ENCODE assay signal across 1 cellular context in genomic region chr6:21208114-21208795, GRCh38.
TF ChIP-seq lines count a peak whose summit lies in the region.

No MANE protein-coding gene starts in this region.

TF ChIP-seq in HepG2, 621 proteins besides CTCF, POLR2A, EP300 and RAD21 (continued from another document and continues in another):
- TF ChIP-seq, protein P1, sequence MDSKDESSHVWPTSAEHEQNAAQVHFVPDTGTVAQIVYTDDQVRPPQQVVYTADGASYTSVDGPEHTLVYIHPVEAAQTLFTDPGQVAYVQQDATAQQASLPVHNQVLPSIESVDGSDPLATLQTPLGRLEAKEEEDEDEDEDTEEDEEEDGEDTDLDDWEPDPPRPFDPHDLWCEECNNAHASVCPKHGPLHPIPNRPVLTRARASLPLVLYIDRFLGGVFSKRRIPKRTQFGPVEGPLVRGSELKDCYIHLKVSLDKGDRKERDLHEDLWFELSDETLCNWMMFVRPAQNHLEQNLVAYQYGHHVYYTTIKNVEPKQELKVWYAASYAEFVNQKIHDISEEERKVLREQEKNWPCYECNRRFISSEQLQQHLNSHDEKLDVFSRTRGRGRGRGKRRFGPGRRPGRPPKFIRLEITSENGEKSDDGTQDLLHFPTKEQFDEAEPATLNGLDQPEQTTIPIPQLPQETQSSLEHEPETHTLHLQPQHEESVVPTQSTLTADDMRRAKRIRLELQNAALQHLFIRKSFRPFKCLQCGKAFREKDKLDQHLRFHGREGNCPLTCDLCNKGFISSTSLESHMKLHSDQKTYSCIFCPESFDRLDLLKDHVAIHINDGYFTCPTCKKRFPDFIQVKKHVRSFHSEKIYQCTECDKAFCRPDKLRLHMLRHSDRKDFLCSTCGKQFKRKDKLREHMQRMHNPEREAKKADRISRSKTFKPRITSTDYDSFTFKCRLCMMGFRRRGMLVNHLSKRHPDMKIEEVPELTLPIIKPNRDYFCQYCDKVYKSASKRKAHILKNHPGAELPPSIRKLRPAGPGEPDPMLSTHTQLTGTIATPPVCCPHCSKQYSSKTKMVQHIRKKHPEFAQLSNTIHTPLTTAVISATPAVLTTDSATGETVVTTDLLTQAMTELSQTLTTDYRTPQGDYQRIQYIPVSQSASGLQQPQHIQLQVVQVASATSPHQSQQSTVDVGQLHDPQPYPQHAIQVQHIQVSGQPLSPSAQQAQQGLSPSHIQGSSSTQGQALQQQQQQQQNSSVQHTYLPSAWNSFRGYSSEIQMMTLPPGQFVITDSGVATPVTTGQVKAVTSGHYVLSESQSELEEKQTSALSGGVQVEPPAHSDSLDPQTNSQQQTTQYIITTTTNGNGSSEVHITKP (CRISPR knock-in tag; IDR thresholded peaks at IDR 0.05; ENCODE audit: low read depth), result no peak
- TF ChIP-seq ZBTB21 (CRISPR knock-in tag; IDR thresholded peaks at IDR 0.05) (no peak), SPEN (CRISPR knock-in tag; IDR thresholded peaks at IDR 0.05; ENCODE audit: low read depth) (no peak), RFX5 (IDR thresholded peaks at IDR 0.05; ENCODE audit: low read depth, low read length) (no peak), HMG20A (CRISPR knock-in tag; IDR thresholded peaks at IDR 0.05; ENCODE audit: borderline replicate concordance) (peak; percentile 44; the same call in 1 of the 2 replicates), PCBP2 (optimal IDR thresholded peaks at IDR 0.05; ENCODE audit: low read depth, low read length, poor library complexity, severe bottlenecking) (no peak), POLR2AphosphoS5 (IDR thresholded peaks at IDR 0.05; ENCODE audit: low read depth, low read length) (no peak), SOX5 (CRISPR knock-in tag; IDR thresholded peaks at IDR 0.05; ENCODE audit: borderline replicate concordance) (peak; percentile 51; the same call in 1 of the 2 replicates), HNRNPK (IDR thresholded peaks at IDR 0.05; ENCODE audit: low read depth, low read length, poor library complexity, severe bottlenecking) (no peak), ZNF788 (CRISPR knock-in tag; IDR thresholded peaks at IDR 0.05; ENCODE audit: borderline replicate concordance) (no peak), FOXJ3 (CRISPR knock-in tag; IDR thresholded peaks at IDR 0.05; ENCODE audit: borderline replicate concordance) (peak; percentile 53; the same call in 1 of the 2 replicates), ZSCAN9 (CRISPR knock-in tag; IDR thresholded peaks at IDR 0.05; ENCODE audit: borderline replicate concordance) (no peak), DRAP1 (CRISPR knock-in tag; IDR thresholded peaks at IDR 0.05) (no peak; the same call in 1 of the 2 replicates), ZNF589 (CRISPR knock-in tag; conservative IDR thresholded peaks at IDR 0.05) (no peak), MAF1 (CRISPR knock-in tag; IDR thresholded peaks at IDR 0.05; ENCODE audit: borderline replicate concordance) (0 out of 2 replicates have a peak, but pooled peaks have one; percentile 45), SRF (IDR thresholded peaks at IDR 0.05; ENCODE audit: low read depth, low read length) (no peak), ZBTB43 (CRISPR knock-in tag; conservative IDR thresholded peaks at IDR 0.05) (no peak), ZZZ3 (CRISPR knock-in tag; IDR thresholded peaks at IDR 0.05; ENCODE audit: borderline replicate concordance) (no peak), SUZ12 (IDR thresholded peaks at IDR 0.05; ENCODE audit: low read depth, low read length) (no peak), ZNF883 (CRISPR knock-in tag; IDR thresholded peaks at IDR 0.05; ENCODE audit: not compliant biosample characterization) (no peak), ZNF33B (CRISPR knock-in tag; IDR thresholded peaks at IDR 0.05) (no peak), NFYC (CRISPR knock-in tag; IDR thresholded peaks at IDR 0.05) (no peak), ZNF780A (CRISPR knock-in tag; IDR thresholded peaks at IDR 0.05) (no peak), JUND (CRISPR knock-in tag; IDR thresholded peaks at IDR 0.05) (no peak), CBX1 (IDR thresholded peaks at IDR 0.05; ENCODE audit: low read depth) (no peak), ZNF251 (CRISPR knock-in tag; IDR thresholded peaks at IDR 0.05) (no peak), PITX1 (CRISPR knock-in tag; IDR thresholded peaks at IDR 0.05) (peak; percentile 32; the same call in 1 of the 2 replicates), NFE2 (CRISPR knock-in tag; IDR thresholded peaks at IDR 0.05) (no peak), FOXK2 (IDR thresholded peaks at IDR 0.05) (no peak), HOXA7 (CRISPR knock-in tag; IDR thresholded peaks at IDR 0.05) (no peak), SMARCC2 (IDR thresholded peaks at IDR 0.05) (no peak), CCAR2 (optimal IDR thresholded peaks at IDR 0.05; ENCODE audit: low read depth, low read length) (no peak), ZNF275 (CRISPR knock-in tag; IDR thresholded peaks at IDR 0.05; ENCODE audit: borderline replicate concordance) (no peak), ARNT (IDR thresholded peaks at IDR 0.05) (no peak), ETV5 (CRISPR knock-in tag; IDR thresholded peaks at IDR 0.05; ENCODE audit: borderline replicate concordance) (no peak; the same call in 1 of the 2 replicates), SMAD1 (CRISPR knock-in tag; IDR thresholded peaks at IDR 0.05; ENCODE audit: borderline replicate concordance, low read depth) (no peak), HES4 (CRISPR knock-in tag; IDR thresholded peaks at IDR 0.05; ENCODE audit: borderline replicate concordance) (no peak), DMAP1 (CRISPR knock-in tag; IDR thresholded peaks at IDR 0.05) (no peak), DR1 (CRISPR knock-in tag; IDR thresholded peaks at IDR 0.05) (no peak)
- TF ChIP-seq, protein P2, sequence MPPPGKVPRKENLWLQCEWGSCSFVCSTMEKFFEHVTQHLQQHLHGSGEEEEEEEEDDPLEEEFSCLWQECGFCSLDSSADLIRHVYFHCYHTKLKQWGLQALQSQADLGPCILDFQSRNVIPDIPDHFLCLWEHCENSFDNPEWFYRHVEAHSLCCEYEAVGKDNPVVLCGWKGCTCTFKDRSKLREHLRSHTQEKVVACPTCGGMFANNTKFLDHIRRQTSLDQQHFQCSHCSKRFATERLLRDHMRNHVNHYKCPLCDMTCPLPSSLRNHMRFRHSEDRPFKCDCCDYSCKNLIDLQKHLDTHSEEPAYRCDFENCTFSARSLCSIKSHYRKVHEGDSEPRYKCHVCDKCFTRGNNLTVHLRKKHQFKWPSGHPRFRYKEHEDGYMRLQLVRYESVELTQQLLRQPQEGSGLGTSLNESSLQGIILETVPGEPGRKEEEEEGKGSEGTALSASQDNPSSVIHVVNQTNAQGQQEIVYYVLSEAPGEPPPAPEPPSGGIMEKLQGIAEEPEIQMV (CRISPR knock-in tag; IDR thresholded peaks at IDR 0.05; ENCODE audit: low read depth), result no peak
- TF ChIP-seq, protein P3, sequence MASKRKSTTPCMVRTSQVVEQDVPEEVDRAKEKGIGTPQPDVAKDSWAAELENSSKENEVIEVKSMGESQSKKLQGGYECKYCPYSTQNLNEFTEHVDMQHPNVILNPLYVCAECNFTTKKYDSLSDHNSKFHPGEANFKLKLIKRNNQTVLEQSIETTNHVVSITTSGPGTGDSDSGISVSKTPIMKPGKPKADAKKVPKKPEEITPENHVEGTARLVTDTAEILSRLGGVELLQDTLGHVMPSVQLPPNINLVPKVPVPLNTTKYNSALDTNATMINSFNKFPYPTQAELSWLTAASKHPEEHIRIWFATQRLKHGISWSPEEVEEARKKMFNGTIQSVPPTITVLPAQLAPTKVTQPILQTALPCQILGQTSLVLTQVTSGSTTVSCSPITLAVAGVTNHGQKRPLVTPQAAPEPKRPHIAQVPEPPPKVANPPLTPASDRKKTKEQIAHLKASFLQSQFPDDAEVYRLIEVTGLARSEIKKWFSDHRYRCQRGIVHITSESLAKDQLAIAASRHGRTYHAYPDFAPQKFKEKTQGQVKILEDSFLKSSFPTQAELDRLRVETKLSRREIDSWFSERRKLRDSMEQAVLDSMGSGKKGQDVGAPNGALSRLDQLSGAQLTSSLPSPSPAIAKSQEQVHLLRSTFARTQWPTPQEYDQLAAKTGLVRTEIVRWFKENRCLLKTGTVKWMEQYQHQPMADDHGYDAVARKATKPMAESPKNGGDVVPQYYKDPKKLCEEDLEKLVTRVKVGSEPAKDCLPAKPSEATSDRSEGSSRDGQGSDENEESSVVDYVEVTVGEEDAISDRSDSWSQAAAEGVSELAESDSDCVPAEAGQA (IDR thresholded peaks at IDR 0.05; ENCODE audit: low read depth), result no peak
- TF ChIP-seq, protein P3 (CRISPR knock-in tag; IDR thresholded peaks at IDR 0.05; ENCODE audit: borderline replicate concordance), result no peak
- TF ChIP-seq, protein P4, sequence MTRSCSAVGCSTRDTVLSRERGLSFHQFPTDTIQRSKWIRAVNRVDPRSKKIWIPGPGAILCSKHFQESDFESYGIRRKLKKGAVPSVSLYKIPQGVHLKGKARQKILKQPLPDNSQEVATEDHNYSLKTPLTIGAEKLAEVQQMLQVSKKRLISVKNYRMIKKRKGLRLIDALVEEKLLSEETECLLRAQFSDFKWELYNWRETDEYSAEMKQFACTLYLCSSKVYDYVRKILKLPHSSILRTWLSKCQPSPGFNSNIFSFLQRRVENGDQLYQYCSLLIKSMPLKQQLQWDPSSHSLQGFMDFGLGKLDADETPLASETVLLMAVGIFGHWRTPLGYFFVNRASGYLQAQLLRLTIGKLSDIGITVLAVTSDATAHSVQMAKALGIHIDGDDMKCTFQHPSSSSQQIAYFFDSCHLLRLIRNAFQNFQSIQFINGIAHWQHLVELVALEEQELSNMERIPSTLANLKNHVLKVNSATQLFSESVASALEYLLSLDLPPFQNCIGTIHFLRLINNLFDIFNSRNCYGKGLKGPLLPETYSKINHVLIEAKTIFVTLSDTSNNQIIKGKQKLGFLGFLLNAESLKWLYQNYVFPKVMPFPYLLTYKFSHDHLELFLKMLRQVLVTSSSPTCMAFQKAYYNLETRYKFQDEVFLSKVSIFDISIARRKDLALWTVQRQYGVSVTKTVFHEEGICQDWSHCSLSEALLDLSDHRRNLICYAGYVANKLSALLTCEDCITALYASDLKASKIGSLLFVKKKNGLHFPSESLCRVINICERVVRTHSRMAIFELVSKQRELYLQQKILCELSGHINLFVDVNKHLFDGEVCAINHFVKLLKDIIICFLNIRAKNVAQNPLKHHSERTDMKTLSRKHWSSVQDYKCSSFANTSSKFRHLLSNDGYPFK (CRISPR knock-in tag; IDR thresholded peaks at IDR 0.05; ENCODE audit: borderline replicate concordance), result no peak
- TF ChIP-seq, protein P5, sequence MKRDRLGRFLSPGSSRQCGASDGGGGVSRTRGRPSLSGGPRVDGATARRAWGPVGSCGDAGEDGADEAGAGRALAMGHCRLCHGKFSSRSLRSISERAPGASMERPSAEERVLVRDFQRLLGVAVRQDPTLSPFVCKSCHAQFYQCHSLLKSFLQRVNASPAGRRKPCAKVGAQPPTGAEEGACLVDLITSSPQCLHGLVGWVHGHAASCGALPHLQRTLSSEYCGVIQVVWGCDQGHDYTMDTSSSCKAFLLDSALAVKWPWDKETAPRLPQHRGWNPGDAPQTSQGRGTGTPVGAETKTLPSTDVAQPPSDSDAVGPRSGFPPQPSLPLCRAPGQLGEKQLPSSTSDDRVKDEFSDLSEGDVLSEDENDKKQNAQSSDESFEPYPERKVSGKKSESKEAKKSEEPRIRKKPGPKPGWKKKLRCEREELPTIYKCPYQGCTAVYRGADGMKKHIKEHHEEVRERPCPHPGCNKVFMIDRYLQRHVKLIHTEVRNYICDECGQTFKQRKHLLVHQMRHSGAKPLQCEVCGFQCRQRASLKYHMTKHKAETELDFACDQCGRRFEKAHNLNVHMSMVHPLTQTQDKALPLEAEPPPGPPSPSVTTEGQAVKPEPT (CRISPR knock-in tag; IDR thresholded peaks at IDR 0.05; ENCODE audit: low read depth), result no peak
- TF ChIP-seq, protein P6, sequence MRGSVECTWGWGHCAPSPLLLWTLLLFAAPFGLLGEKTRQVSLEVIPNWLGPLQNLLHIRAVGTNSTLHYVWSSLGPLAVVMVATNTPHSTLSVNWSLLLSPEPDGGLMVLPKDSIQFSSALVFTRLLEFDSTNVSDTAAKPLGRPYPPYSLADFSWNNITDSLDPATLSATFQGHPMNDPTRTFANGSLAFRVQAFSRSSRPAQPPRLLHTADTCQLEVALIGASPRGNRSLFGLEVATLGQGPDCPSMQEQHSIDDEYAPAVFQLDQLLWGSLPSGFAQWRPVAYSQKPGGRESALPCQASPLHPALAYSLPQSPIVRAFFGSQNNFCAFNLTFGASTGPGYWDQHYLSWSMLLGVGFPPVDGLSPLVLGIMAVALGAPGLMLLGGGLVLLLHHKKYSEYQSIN (CRISPR knock-in tag; IDR thresholded peaks at IDR 0.05; ENCODE audit: borderline replicate concordance), result no peak
